5 cellular contexts compared by ENCODE assay signal in the genomic region with DNA sequence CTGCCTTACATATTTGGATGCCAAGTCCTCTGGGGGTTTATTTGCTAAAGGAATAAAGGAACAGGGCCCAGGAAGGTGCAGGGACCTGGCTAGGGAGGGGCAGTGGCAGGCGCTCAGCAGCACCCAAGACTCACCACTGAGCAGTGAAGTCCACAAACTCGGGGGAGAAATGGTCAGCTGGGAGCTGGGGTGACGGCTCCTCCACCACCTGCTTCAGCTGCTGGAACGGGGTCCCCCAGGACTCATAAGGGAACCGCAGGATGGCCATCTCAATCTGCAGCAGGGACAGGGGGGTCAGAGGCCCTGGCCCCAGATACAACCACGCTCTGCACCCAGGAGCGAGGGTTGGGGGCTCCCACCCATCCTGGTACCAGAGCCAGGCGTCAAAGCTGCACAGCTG.
A peak's percentile ranks its signal among the peaks of the same experiment; 100 is the strongest.
DNase-seq lines count a peak whose midpoint lies in the region; TF ChIP-seq lines count a peak whose summit lies in the region.
"Not testable (repeated sequence)": the region's sequence is repeated elsewhere in the genome, so short reads cannot be mapped to it uniquely, and the experiment has no call there.

No MANE protein-coding gene starts in this region.

- peak overlapping the region; percentile 76 to 89 (median 79); a peak in 21 of 22 replicates for H3K4me2 ChIP-seq in BLaER1 treated with 17β-estradiol and CSF1 and Interleukin-3, amounts not matched to agents 10 nM and 100 nM

- not testable (repeated sequence) for H3K27ac Mint-ChIP-seq in osteocyte (ENCODE audit: unreplicated experiment)

- H3K4me1 ChIP-seq in BLaER1 treated with 17β-estradiol and CSF1 and Interleukin-3, amounts not matched to agents 10 nM and 100 nM, result peaks cover 36 to 62% (median 58%) of the 10 kb centered on the region in 10 experiments
- H3K4me1 ChIP-seq in right atrium auricular region, result not testable (repeated sequence)

- not testable (repeated sequence) for H3K4me3 Mint-ChIP-seq in osteocyte (ENCODE audit: unreplicated experiment)

- H3K4me1 Mint-ChIP-seq in osteocyte (ENCODE audit: unreplicated experiment), result not testable (repeated sequence)

- H3K4me3 ChIP-seq in BLaER1 treated with 17β-estradiol and CSF1 and Interleukin-3, amounts not matched to agents 10 nM and 100 nM; H7 (ENCODE audit: insufficient read depth, low read depth, low read length); right atrium auricular region: not testable (repeated sequence)

- TF ChIP-seq CTCF in GM10266 (IDR thresholded peaks at IDR 0.05; ENCODE audit: control insufficient read depth, insufficient read depth, low read depth, missing control alignments); right atrium auricular region (IDR thresholded peaks at IDR 0.05); osteocyte (IDR thresholded peaks at IDR 0.05): not testable (repeated sequence)

- not testable (repeated sequence) for H3K27me3 ChIP-seq in BLaER1 treated with 17β-estradiol and CSF1 and Interleukin-3, amounts not matched to agents 10 nM and 100 nM; H7 (ENCODE audit: control insufficient read depth, insufficient read depth, low read length); right atrium auricular region

- DNase-seq in GM10266 (ENCODE audit: extremely low spot score), result peak; percentile 0
- peak; percentile 0 for DNase-seq in H7
- peak; percentile 16 for DNase-seq in right atrium auricular region (ENCODE audit: low spot score)
- DNase-seq in osteocyte (ENCODE audit: extremely low spot score, unreplicated experiment), result peak; percentile 67

- peak overlapping the region in 8 of 11 experiments; percentile 61 to 77 (median 71); a peak in 11 of 22 replicates for H3K27ac ChIP-seq in BLaER1 treated with 17β-estradiol and CSF1 and Interleukin-3, amounts not matched to agents 10 nM and 100 nM
- not testable (repeated sequence) for H3K27ac ChIP-seq in right atrium auricular region

- not testable (repeated sequence) for H3K9me3 ChIP-seq in BLaER1 treated with 17β-estradiol and CSF1 and Interleukin-3, amounts not matched to agents 10 nM and 100 nM (replicated peaks in 1 of 11); right atrium auricular region

- not testable (repeated sequence) for H4K20me1 ChIP-seq in BLaER1 treated with 17β-estradiol and CSF1 and Interleukin-3, amounts not matched to agents 10 nM and 100 nM

- not testable (repeated sequence) for H3K36me3 ChIP-seq in BLaER1 treated with 17β-estradiol and CSF1 and Interleukin-3, amounts not matched to agents 10 nM and 100 nM; H7 (replicated peaks; ENCODE audit: control insufficient read depth, insufficient read depth, low read length); right atrium auricular region

- peak overlapping the region in 2 of 11 experiments; percentile 18 to 60; a peak in 2 of 22 replicates for H3K9ac ChIP-seq in BLaER1 treated with 17β-estradiol and CSF1 and Interleukin-3, amounts not matched to agents 10 nM and 100 nM

- not testable (repeated sequence) for H3K27me3 Mint-ChIP-seq in osteocyte (ENCODE audit: unreplicated experiment)

- H3K36me3 Mint-ChIP-seq in osteocyte (ENCODE audit: unreplicated experiment), result not testable (repeated sequence)

- H3K9me3 Mint-ChIP-seq in osteocyte (ENCODE audit: unreplicated experiment), result peaks cover 17% of the 10 kb centered on the region

Comparison
In these comparisons a context has a peak if more than half of its experiments do, and no peak if none do; other contexts are left out.
1. DNase-seq: peak in every context shown above with its lines; median percentile 67 in osteocyte; 16 in right atrium auricular region; 0 in GM10266; 0 in H7.